Comparison of ENCODE assay signal across 29 cellular contexts in the genomic region with DNA sequence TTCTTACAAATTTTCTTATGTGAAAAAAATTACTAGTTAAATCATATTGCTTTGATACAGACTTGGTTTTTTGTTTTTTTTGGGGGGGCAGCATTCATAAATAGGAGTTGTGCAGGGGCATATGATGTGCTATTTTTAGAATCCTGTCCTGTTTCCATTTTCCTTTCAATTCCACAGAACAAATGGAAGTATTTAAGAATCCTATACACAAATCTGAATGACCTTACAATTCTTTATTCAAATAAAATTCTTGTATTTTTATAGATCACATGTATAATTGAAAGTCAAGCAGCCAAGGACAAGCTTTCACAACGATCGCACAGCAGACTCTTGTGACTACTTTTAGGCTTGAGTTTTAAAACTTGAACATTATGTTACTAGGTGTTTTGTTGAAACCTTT.
"Had no signal": no experiment of that assay in that cellular context is flagged by ENCODE, and none has a peak within 500 bp of the region (broad histone marks: within the 10 kb centered on the region; RNA-seq: fewer than 3 reads in every experiment).

No MANE protein-coding gene starts in this region.

- H3K4me1 ChIP-seq: heart right ventricle, left lung, lower lobe of right lung, neural progenitor cell, pancreas, prostate gland, right atrium auricular region, right lobe of liver, tibial nerve, uterus had no signal

- H3K4me3 Mint-ChIP-seq: naive thymus-derived CD4-positive, alpha-beta T cell; nephron progenitor cell; neural progenitor cell; stimulated activated memory B cell treated with anti-CD40 and anti-IgM and Interleukin-4, amounts not matched to agents 10 μg/mL and 1 μg/mL and 100 μg/mL, for 72 hours; stimulated activated naive CD8-positive, alpha-beta T cell treated with anti-CD3 and anti-CD28 coated beads, Interleukin-15, amount 100 ng/mL, for 72 hours; type B pancreatic cell had no signal

- H3K4me1 Mint-ChIP-seq: naive thymus-derived CD4-positive, alpha-beta T cell; nephron progenitor cell; neural progenitor cell; stimulated activated memory B cell treated with anti-CD40 and anti-IgM and Interleukin-4, amounts not matched to agents 10 μg/mL and 1 μg/mL and 100 μg/mL, for 72 hours; stimulated activated naive CD8-positive, alpha-beta T cell treated with anti-CD3 and anti-CD28 coated beads, Interleukin-15, amount 100 ng/mL, for 72 hours had no signal

- H3K27me3 ChIP-seq: heart right ventricle, left lung, neural progenitor cell, neutrophil, pancreas, right atrium auricular region, right lobe of liver, tibial nerve, uterus had no signal

- H3K27ac Mint-ChIP-seq: naive thymus-derived CD4-positive, alpha-beta T cell; nephron progenitor cell; neural progenitor cell; stimulated activated memory B cell treated with anti-CD40 and anti-IgM and Interleukin-4, amounts not matched to agents 10 μg/mL and 1 μg/mL and 100 μg/mL, for 72 hours; stimulated activated naive CD8-positive, alpha-beta T cell treated with anti-CD3 and anti-CD28 coated beads, Interleukin-15, amount 100 ng/mL, for 72 hours; type B pancreatic cell had no signal

- H3K9me3 ChIP-seq: lower lobe of right lung, pancreas, prostate gland, right lobe of liver had no signal

- H3K4me2 ChIP-seq: neural progenitor cell, smooth muscle cell had no signal

- H3K27me3 Mint-ChIP-seq: naive thymus-derived CD4-positive, alpha-beta T cell; stimulated activated memory B cell treated with anti-CD40 and anti-IgM and Interleukin-4, amounts not matched to agents 10 μg/mL and 1 μg/mL and 100 μg/mL, for 72 hours; stimulated activated naive CD8-positive, alpha-beta T cell treated with anti-CD3 and anti-CD28 coated beads, Interleukin-15, amount 100 ng/mL, for 72 hours; type B pancreatic cell had no signal

- H3K27ac ChIP-seq: heart right ventricle, left lung, lower lobe of right lung, neural progenitor cell, neutrophil, pancreas, prostate gland, right atrium auricular region, right lobe of liver, tibial nerve, uterus had no signal

- ATAC-seq: heart right ventricle; left cardiac atrium; left lung; lower lobe of right lung; naive thymus-derived CD4-positive, alpha-beta T cell; pancreas; right lobe of liver; stimulated activated memory B cell treated with anti-CD40 and anti-IgM and Interleukin-4, amounts not matched to agents 10 μg/mL and 1 μg/mL and 100 μg/mL, for 72 hours; stimulated activated naive CD8-positive, alpha-beta T cell treated with anti-CD3 and anti-CD28 coated beads, Interleukin-15, amount 100 ng/mL, for 72 hours had no signal

- H3K4me3 ChIP-seq: heart right ventricle, left lung, lower lobe of right lung, neural progenitor cell, pancreas, prostate gland, right atrium auricular region, right lobe of liver, smooth muscle cell, tibial nerve, uterus had no signal

- DNase-seq: heart right ventricle; hippocampal formation; kidney glomerular epithelial cell; left cardiac atrium; left lung; lower lobe of right lung; mammary epithelial cell; mesenchymal stem cell; naive thymus-derived CD4-positive, alpha-beta T cell; nephron progenitor cell; pancreas; posterior cingulate gyrus; right lobe of liver; stimulated activated CD4-positive, alpha-beta T cell treated with anti-CD3 and anti-CD28 coated beads, Interleukin-1b, Interleukin-23, amount 100 ng/mL, for 48 hours; stimulated activated CD4-positive, alpha-beta T cell treated with anti-CD3 and anti-CD28 coated beads, Interleukin-2, amount 100 ng/mL, for 48 hours; stimulated activated CD4-positive, alpha-beta T cell treated with anti-CD3 and anti-CD28 coated beads, Interleukin-4, amount 100 ng/mL, for 4 hours; stimulated activated CD8-positive, alpha-beta memory T cell treated with anti-CD3 and anti-CD28 coated beads, Interleukin-4, amount 100 ng/mL, for 48 hours; stimulated activated naive CD4-positive, alpha-beta T cell treated with Interleukin-2 at 50 U/mL for 16 hours; stimulated activated naive CD8-positive, alpha-beta T cell treated with anti-CD3 and anti-CD28 coated beads, Interleukin-15, amount 100 ng/mL, for 72 hours; substantia nigra; uterus had no signal

- H3K36me3 Mint-ChIP-seq: naive thymus-derived CD4-positive, alpha-beta T cell; neural progenitor cell; stimulated activated memory B cell treated with anti-CD40 and anti-IgM and Interleukin-4, amounts not matched to agents 10 μg/mL and 1 μg/mL and 100 μg/mL, for 72 hours; type B pancreatic cell had no signal

- H2AFZ ChIP-seq: neural progenitor cell had no signal

- H3K36me3 ChIP-seq: heart right ventricle, left lung, lower lobe of right lung, neural progenitor cell, neutrophil, pancreas, prostate gland, right atrium auricular region, right lobe of liver, tibial nerve, uterus had no signal
